In the genomic region with DNA sequence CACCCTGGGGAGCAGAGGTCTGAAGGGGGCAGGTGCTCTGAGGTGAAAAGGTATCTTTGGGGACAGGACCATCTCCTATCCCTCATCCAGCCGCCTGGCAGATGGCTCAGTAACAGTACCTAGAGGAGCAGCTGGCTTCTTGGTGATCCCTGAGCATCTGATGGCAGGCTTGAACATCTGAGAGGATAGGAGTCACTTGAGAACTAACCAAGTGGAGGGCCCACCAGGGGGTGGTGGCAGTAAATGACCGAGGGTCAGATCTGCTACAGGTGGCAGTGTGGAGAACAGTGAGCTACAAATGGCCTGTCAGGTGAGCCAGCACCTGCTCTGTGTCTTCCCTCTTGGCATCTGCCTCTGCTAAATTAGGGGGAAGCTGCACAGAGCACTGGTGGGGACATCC, we compare ENCODE assay signal across 19 cellular contexts. TPM values are rescaled to one million over a fixed set of nuclear protein-coding genes. Genes with fewer than 3 reads are reported as not detected.
DNase-seq lines count a peak whose midpoint lies in the region; ATAC-seq and TF ChIP-seq lines count a peak whose summit lies in the region.
"Had no signal": no experiment of that assay in that cellular context is flagged by ENCODE, and none has a peak within 500 bp of the region (broad histone marks: within the 10 kb centered on the region; RNA-seq: fewer than 3 reads in every experiment).

No MANE protein-coding gene starts in this region.

- no peaks in the 10 kb centered on the region for H3K79me1 ChIP-seq in trophoblast cell (ENCODE audit: low read length)

- no peak overlapping the region for H3K4me3 Mint-ChIP-seq in activated CD8-positive, alpha-beta T cell treated with anti-CD3 and anti-CD28 coated beads, Interleukin-2, amount 10 ng/mL, durations not matched to agents 7 days and 5 days
- H3K4me3 Mint-ChIP-seq in activated CD8-positive, alpha-beta T cell treated with anti-CD3 and anti-CD28 coated beads for 36 hours: no peak overlapping the region
- H3K4me3 Mint-ChIP-seq: CD8-positive, alpha-beta memory T cell; H9; T-cell had no signal

- peaks cover 20% of the 10 kb centered on the region for H3K4me1 Mint-ChIP-seq in activated CD8-positive, alpha-beta T cell treated with anti-CD3 and anti-CD28 coated beads, Interleukin-2, amount 10 ng/mL, durations not matched to agents 7 days and 5 days (ENCODE audit: low read depth)
- H3K4me1 Mint-ChIP-seq in activated CD8-positive, alpha-beta T cell treated with anti-CD3 and anti-CD28 coated beads for 36 hours (ENCODE audit: low read depth): no peaks in the 10 kb centered on the region
- H3K4me1 Mint-ChIP-seq: H9 had no signal

- H3K4me1 ChIP-seq in HEK293 (ENCODE audit: control insufficient read depth, insufficient read depth, low read length) (peaks cover 3% of the 10 kb centered on the region; the same call in 1 of the 2 replicates), trophoblast cell (ENCODE audit: control insufficient read depth in 1 of 2, insufficient read depth in 2 of 2, low read length in 2 of 2) (peaks cover 0 to 5% of the 10 kb centered on the region in 2 experiments)

- H4K91ac ChIP-seq in trophoblast cell (ENCODE audit: low read depth, low read length): no peak overlapping the region

- H3K9me3 ChIP-seq in HEK293 (ENCODE audit: control insufficient read depth, insufficient read depth, low read depth, low read length) (no peaks in the 10 kb centered on the region), trophoblast cell (ENCODE audit: insufficient read depth, low read depth, low read length) (peaks cover 2% of the 10 kb centered on the region)

- H3K4me3 ChIP-seq in HEK293 (ENCODE audit: low read depth, low read length): no peak overlapping the region
- no peak overlapping the region for H3K4me3 ChIP-seq in trophoblast cell (ENCODE audit: low read depth, low read length)
- H3K4me3 ChIP-seq in lower leg skin (ENCODE audit: low read depth, poor library complexity, severe bottlenecking): no peak overlapping the region

- H2BK12ac ChIP-seq in trophoblast cell (ENCODE audit: low read length): no peak overlapping the region

- H3K27me3 ChIP-seq in trophoblast cell (ENCODE audit: insufficient read depth, low read length): no peaks in the 10 kb centered on the region

- H3K4ac ChIP-seq in trophoblast cell (ENCODE audit: low read depth, low read length): no peak overlapping the region

- no peak for TF ChIP-seq POLR2A in lower leg skin (IDR thresholded peaks at IDR 0.05)

- peak overlapping the region; percentile 24 for H3K9ac ChIP-seq in trophoblast cell (ENCODE audit: low read length)
- H3K9ac ChIP-seq: KMS-11 had no signal

- no peak overlapping the region for H2BK120ac ChIP-seq in trophoblast cell (ENCODE audit: insufficient read depth, low read length, poor library complexity)

- no peak overlapping the region for H3K4me2 ChIP-seq in trophoblast cell (ENCODE audit: low read length)
- H3K4me2 ChIP-seq: KMS-11 had no signal

- ATAC-seq in activated CD8-positive, alpha-beta T cell treated with anti-CD3 and anti-CD28 coated beads, Interleukin-2, amount 10 ng/mL, durations not matched to agents 7 days and 5 days: no peak
- no peak for ATAC-seq in activated CD8-positive, alpha-beta T cell treated with anti-CD3 and anti-CD28 coated beads for 36 hours
- ATAC-seq: PC-3, T-cell had no signal

- no peak overlapping the region for H4K8ac ChIP-seq in trophoblast cell (ENCODE audit: low read depth, low read length)

- H3K27ac ChIP-seq in HEK293 (ENCODE audit: extremely low read depth, low read depth, low read length): peak overlapping the region; percentile 0; the same call in 1 of the 2 replicates
- H3K27ac ChIP-seq in trophoblast cell (ENCODE audit: low read depth, low read length): no peak overlapping the region
- H3K27ac ChIP-seq: KMS-11 had no signal

- WGBS in trophoblast cell (ENCODE audit: extremely low coverage, insufficient coverage, insufficient read length): no CpG with 5 or more reads among the region's 2 CpGs
- 86 to 90% methylated on average over 2 of the region's 2 CpGs for WGBS in lower leg skin, 2 donors

- no peak for DNase-seq in activated CD8-positive, alpha-beta T cell treated with anti-CD3 and anti-CD28 coated beads, Interleukin-2, amount 10 ng/mL, durations not matched to agents 7 days and 5 days
- DNase-seq in activated CD8-positive, alpha-beta T cell treated with anti-CD3 and anti-CD28 coated beads for 36 hours: no peak
- DNase-seq in NCI-H524 treated with DMSO at 0.1 percent for 48 hours (lab: John Stamatoyannopoulos, UW) (peak; percentile 93), trophoblast cell (no peak), lower leg skin (ENCODE audit: low spot score in 2 of 2) (no peak), SW 1271 (lab: John Stamatoyannopoulos, UW) (no peak), cortex of kidney (lab: John Stamatoyannopoulos, UW) (no peak)
- DNase-seq: CD8-positive, alpha-beta memory T cell; DMS53; H9; NCI-H1092 treated with DMSO at 0.1 percent for 48 hours; NCI-H1930; NCI-H446 treated with DMSO at 0.1 percent for 48 hours; PC-3; T-cell had no signal

- no peak overlapping the region for H3K23ac ChIP-seq in trophoblast cell (ENCODE audit: low read length)

- H3K9me3 Mint-ChIP-seq in activated CD8-positive, alpha-beta T cell treated with anti-CD3 and anti-CD28 coated beads, Interleukin-2, amount 10 ng/mL, durations not matched to agents 7 days and 5 days (ENCODE audit: insufficient read depth): no peaks in the 10 kb centered on the region
- no peaks in the 10 kb centered on the region for H3K9me3 Mint-ChIP-seq in activated CD8-positive, alpha-beta T cell treated with anti-CD3 and anti-CD28 coated beads for 36 hours
- H3K9me3 Mint-ChIP-seq: CD8-positive, alpha-beta memory T cell; H9; T-cell had no signal

- no peak overlapping the region for H4K12ac ChIP-seq in trophoblast cell (ENCODE audit: low read depth, low read length)

- no peak overlapping the region for H2AFZ ChIP-seq in trophoblast cell (ENCODE audit: insufficient read depth, low read length, poor library complexity)

- TF ChIP-seq CTCF in activated CD8-positive, alpha-beta T cell treated with anti-CD3 and anti-CD28 coated beads for 36 hours (IDR thresholded peaks at IDR 0.05): no peak
- TF ChIP-seq CTCF in HEK293 (tag by site-specific recombination; IDR thresholded peaks at IDR 0.05) (no peak), lower leg skin (IDR thresholded peaks at IDR 0.05) (no peak)

- H3K36me3 ChIP-seq in HEK293 (ENCODE audit: control insufficient read depth in 2 of 2, insufficient read depth in 1 of 2, low read length in 2 of 2): peaks cover 56 to 81% of the 10 kb centered on the region in 2 experiments
- H3K36me3 ChIP-seq in trophoblast cell (ENCODE audit: control insufficient read depth in 1 of 2, insufficient read depth in 2 of 2, low read length in 2 of 2): peaks cover 37 to 47% of the 10 kb centered on the region in 2 experiments

- POLR2A ChIA-PET in activated CD8-positive, alpha-beta T cell treated with anti-CD3 and anti-CD28 coated beads, Interleukin-2, amount 10 ng/mL, durations not matched to agents 7 days and 5 days (lab: Charles Lee): interaction anchor here (0.6 kb wide), 1 partner anchor 14 kb away, joined by 3 read pairs; no protein-coding TSS in a partner anchor
- POLR2A ChIA-PET in activated CD8-positive, alpha-beta T cell treated with anti-CD3 and anti-CD28 coated beads for 36 hours (lab: Charles Lee): interaction anchor here (0.7 to 0.9 kb wide), 3 partner anchors 17 to 63 kb away, joined by 3 to 4 read pairs (median 3); no protein-coding TSS in a partner anchor
- POLR2A ChIA-PET in HEK293 (lab: Yijun Ruan, JAX): interaction anchor here (0.6 to 1.0 kb wide), 3 partner anchors 11 to 1041 kb away, joined by 3 read pairs; no protein-coding TSS in a partner anchor

- CTCF ChIA-PET in activated CD8-positive, alpha-beta T cell treated with anti-CD3 and anti-CD28 coated beads, Interleukin-2, amount 10 ng/mL, durations not matched to agents 7 days and 5 days (lab: Charles Lee): interaction anchor here (1.3 kb wide), 1 partner anchor 13 kb away, joined by 3 read pairs; no protein-coding TSS in a partner anchor
- CTCF ChIA-PET in activated CD8-positive, alpha-beta T cell treated with anti-CD3 and anti-CD28 coated beads for 36 hours (lab: Charles Lee): no interaction called here
- CTCF ChIA-PET in HEK293 (lab: Yijun Ruan, JAX): interaction anchor here (0.5 to 1.0 kb wide), 4 partner anchors 13 to 518 kb away, joined by 3 to 4 read pairs (median 3); no protein-coding TSS in a partner anchor

- no peak overlapping the region for H2AK5ac ChIP-seq in trophoblast cell (ENCODE audit: low read length)

- no peak overlapping the region for H3K18ac ChIP-seq in trophoblast cell (ENCODE audit: low read length)

- no peaks in the 10 kb centered on the region for H3K79me2 ChIP-seq in trophoblast cell (ENCODE audit: control insufficient read depth, insufficient read depth, low read length, poor library complexity)

- H3K27ac Mint-ChIP-seq in activated CD8-positive, alpha-beta T cell treated with anti-CD3 and anti-CD28 coated beads, Interleukin-2, amount 10 ng/mL, durations not matched to agents 7 days and 5 days: peak overlapping the region; percentile 8
- no peak overlapping the region for H3K27ac Mint-ChIP-seq in activated CD8-positive, alpha-beta T cell treated with anti-CD3 and anti-CD28 coated beads for 36 hours
- H3K27ac Mint-ChIP-seq: T-cell had no signal

- peaks cover 38% of the 10 kb centered on the region for H3K36me3 Mint-ChIP-seq in activated CD8-positive, alpha-beta T cell treated with anti-CD3 and anti-CD28 coated beads, Interleukin-2, amount 10 ng/mL, durations not matched to agents 7 days and 5 days (ENCODE audit: low read depth)
- H3K36me3 Mint-ChIP-seq in activated CD8-positive, alpha-beta T cell treated with anti-CD3 and anti-CD28 coated beads for 36 hours (ENCODE audit: low read depth): peaks cover 27% of the 10 kb centered on the region
- H3K36me3 Mint-ChIP-seq: CD8-positive, alpha-beta memory T cell; T-cell had no signal

- H2BK5ac ChIP-seq in trophoblast cell (ENCODE audit: low read depth, low read length, poor library complexity): no peak overlapping the region

- H3K27me3 Mint-ChIP-seq in activated CD8-positive, alpha-beta T cell treated with anti-CD3 and anti-CD28 coated beads, Interleukin-2, amount 10 ng/mL, durations not matched to agents 7 days and 5 days (ENCODE audit: low read depth): no peaks in the 10 kb centered on the region
- H3K27me3 Mint-ChIP-seq in activated CD8-positive, alpha-beta T cell treated with anti-CD3 and anti-CD28 coated beads for 36 hours: no peaks in the 10 kb centered on the region
- H3K27me3 Mint-ChIP-seq: CD8-positive, alpha-beta memory T cell; T-cell had no signal

- intact Hi-C loops in activated CD8-positive, alpha-beta T cell treated with anti-CD3 and anti-CD28 coated beads for 36 hours (cut with micrococcal nuclease): no loop called here
- intact Hi-C loops in lower leg skin (cut with DNase I; ENCODE audit: low total_unique reads): no loop called here

- no peak overlapping the region for H3K14ac ChIP-seq in trophoblast cell (ENCODE audit: low read length)

RNA-seq across cellular contexts. Expression of a gene that starts 13.8 kb away (rescaled TPM):
- 10 to 100 TPM; 16.4 to 18.0 TPM for total RNA-seq in activated CD8-positive, alpha-beta T cell treated with anti-CD3 and anti-CD28 coated beads, Interleukin-2, amount 10 ng/mL, durations not matched to agents 7 days and 5 days
- 10 to 100 TPM; 16.8 to 17.9 TPM for total RNA-seq in activated CD8-positive, alpha-beta T cell treated with anti-CD3 and anti-CD28 coated beads for 36 hours
- polyA plus RNA-seq in trophoblast cell (2013): 11.6 and 11.7 TPM in 2 replicates
- total RNA-seq in lower leg skin: 1 to 10 TPM in 3 of 4 donors, under 1 TPM in 1; 0.97 to 4.3 (median 1.5) TPM
- polyA plus RNA-seq: CD8-positive, alpha-beta memory T cell had no signal

RNA-seq across cellular contexts. Expression of a gene that starts 15.0 kb away (rescaled TPM):
- total RNA-seq in activated CD8-positive, alpha-beta T cell treated with anti-CD3 and anti-CD28 coated beads, Interleukin-2, amount 10 ng/mL, durations not matched to agents 7 days and 5 days: under 1 TPM; 0.26 to 0.42 TPM
- total RNA-seq in activated CD8-positive, alpha-beta T cell treated with anti-CD3 and anti-CD28 coated beads for 36 hours: under 1 TPM; 0.18 to 0.27 TPM
- polyA plus RNA-seq in trophoblast cell (2013): 0.30 and 0.35 TPM in 2 replicates
- total RNA-seq in lower leg skin: 1 to 10 TPM in 1 of 4 donors, not detected in 3; 1.1 TPM
- total RNA-seq: MCF 10A had no signal
- polyA plus RNA-seq: BJ had no signal

RNA-seq across cellular contexts. Expression of a gene that starts 31.3 kb away (rescaled TPM):
- 10 to 100 TPM; 26.7 to 27.9 TPM for total RNA-seq in activated CD8-positive, alpha-beta T cell treated with anti-CD3 and anti-CD28 coated beads, Interleukin-2, amount 10 ng/mL, durations not matched to agents 7 days and 5 days
- 10 to 100 TPM; 17.5 TPM for total RNA-seq in activated CD8-positive, alpha-beta T cell treated with anti-CD3 and anti-CD28 coated beads for 36 hours
- polyA plus RNA-seq in trophoblast cell (2013): 36.3 and 39.2 TPM in 2 replicates
- 10 to 100 TPM; 23.4 to 44.5 (median 34.8) TPM for total RNA-seq in lower leg skin

RNA-seq across cellular contexts. Expression of a gene that starts 32.0 kb away (rescaled TPM):
- total RNA-seq in activated CD8-positive, alpha-beta T cell treated with anti-CD3 and anti-CD28 coated beads, Interleukin-2, amount 10 ng/mL, durations not matched to agents 7 days and 5 days: 10 to 100 TPM; 24.0 to 24.9 TPM
- total RNA-seq in activated CD8-positive, alpha-beta T cell treated with anti-CD3 and anti-CD28 coated beads for 36 hours: 10 to 100 TPM; 19.1 to 19.3 TPM
- 53.7 and 54.1 TPM in 2 replicates for polyA plus RNA-seq in trophoblast cell (2013)
- 100 to 1,000 TPM; 179 to 208 (median 190) TPM for total RNA-seq in lower leg skin

RNA-seq across cellular contexts. Expression of a gene that starts 44.2 kb away (rescaled TPM):
- total RNA-seq in activated CD8-positive, alpha-beta T cell treated with anti-CD3 and anti-CD28 coated beads, Interleukin-2, amount 10 ng/mL, durations not matched to agents 7 days and 5 days: 100 to 1,000 TPM; 116 to 120 TPM
- 10 to 100 TPM; 58.1 to 62.3 TPM for total RNA-seq in activated CD8-positive, alpha-beta T cell treated with anti-CD3 and anti-CD28 coated beads for 36 hours
- polyA plus RNA-seq in trophoblast cell (2013): 78.0 and 80.6 TPM in 2 replicates
- total RNA-seq in lower leg skin: 10 to 100 TPM; 62.4 to 77.9 (median 67.8) TPM
